Comparison of ENCODE assay signal across 1 cellular context in genomic region chr6:34912715-34913464, GRCh38.
TF ChIP-seq lines count a peak whose summit lies in the region.

No MANE protein-coding gene starts in this region.

TF ChIP-seq in GM12878, 131 proteins besides CTCF, POLR2A, EP300 and RAD21 (continued from another document and continues in another):
- no peak for TF ChIP-seq RELB (IDR thresholded peaks at IDR 0.05; ENCODE audit: low read depth)
- no peak for TF ChIP-seq SREBF1 (IDR thresholded peaks at IDR 0.05; ENCODE audit: low read length)
- no peak for TF ChIP-seq MAX (IDR thresholded peaks at IDR 0.05; ENCODE audit: low read depth, low read length)
- no peak for TF ChIP-seq SUZ12 (IDR thresholded peaks at IDR 0.05; ENCODE audit: unreplicated experiment)
- TF ChIP-seq JUNB (IDR thresholded peaks at IDR 0.05) = peak; percentile 46
- TF ChIP-seq ZSCAN29 (IDR thresholded peaks at IDR 0.05) = no peak
- no peak for TF ChIP-seq SIX5 (IDR thresholded peaks at IDR 0.05; ENCODE audit: low read depth, low read length, severe bottlenecking)
- no peak for TF ChIP-seq NFYA (IDR thresholded peaks at IDR 0.05; ENCODE audit: borderline replicate concordance, low read depth, low read length)
- peak in 1 of 2 experiments; percentile 47; a peak in 1 of 4 replicates for TF ChIP-seq ETV6 (conservative IDR thresholded peaks at IDR 0.05 in 1 of 2, IDR thresholded peaks at IDR 0.05 in 1 of 2; ENCODE audit: borderline replicate concordance in 1 of 2, low read depth in 1 of 2)
- no peak for TF ChIP-seq IRF3 (IDR thresholded peaks at IDR 0.05)
- TF ChIP-seq SKIL (IDR thresholded peaks at IDR 0.05; ENCODE audit: low read depth, poor library complexity, severe bottlenecking) = peak; percentile 22
- peak; percentile 42; the same call in 1 of the 2 replicates for TF ChIP-seq MTA2 (IDR thresholded peaks at IDR 0.05; ENCODE audit: low read depth)
- TF ChIP-seq WRNIP1 (IDR thresholded peaks at IDR 0.05; ENCODE audit: borderline replicate concordance, low read depth, low read length) = no peak
- no peak for TF ChIP-seq GATAD2B (conservative IDR thresholded peaks at IDR 0.05; ENCODE audit: low read depth)
- TF ChIP-seq ZBTB40 (IDR thresholded peaks at IDR 0.05; ENCODE audit: borderline replicate concordance) = no peak
- no peak for TF ChIP-seq RFX5 (IDR thresholded peaks at IDR 0.05; ENCODE audit: low read depth, low read length)
- no peak for TF ChIP-seq CUX1 (IDR thresholded peaks at IDR 0.05; ENCODE audit: insufficient replicate concordance, low read depth, low read length)
- no peak for TF ChIP-seq SUPT20H (IDR thresholded peaks at IDR 0.05; ENCODE audit: borderline replicate concordance, control insufficient read depth, low read depth, low read length)
- TF ChIP-seq DPF2 (IDR thresholded peaks at IDR 0.05) = peak; percentile 43; the same call in 1 of the 2 replicates
- TF ChIP-seq CEBPZ (IDR thresholded peaks at IDR 0.05; ENCODE audit: low read depth, low read length) = no peak
- TF ChIP-seq TCF12 (IDR thresholded peaks at IDR 0.05; ENCODE audit: low read depth, low read length) = no peak
- TF ChIP-seq PBX3 (IDR thresholded peaks at IDR 0.05; ENCODE audit: insufficient replicate concordance, low read depth, low read length) = no peak
- TF ChIP-seq HSF1 (IDR thresholded peaks at IDR 0.05; ENCODE audit: low read depth, low read length) = no peak
- no peak for TF ChIP-seq PML (IDR thresholded peaks at IDR 0.05; ENCODE audit: low read length)
- TF ChIP-seq MEF2A (IDR thresholded peaks at IDR 0.05; ENCODE audit: insufficient read depth, low read depth, low read length) = no peak
- TF ChIP-seq RELA (IDR thresholded peaks at IDR 0.05; ENCODE audit: borderline replicate concordance, partially characterized antibody) = no peak
- peak in 1 of 2 experiments; percentile 28; a peak in 1 of 4 replicates for TF ChIP-seq CEBPB (IDR thresholded peaks at IDR 0.05; ENCODE audit: borderline replicate concordance in 1 of 2, low read depth in 2 of 2, low read length in 2 of 2)
- TF ChIP-seq EGR1 (IDR thresholded peaks at IDR 0.05; ENCODE audit: borderline replicate concordance in 1 of 2, low read depth in 2 of 2, low read length in 2 of 2) = no peak
